Comparison of ENCODE assay signal across 11 cellular contexts in the genomic region with DNA sequence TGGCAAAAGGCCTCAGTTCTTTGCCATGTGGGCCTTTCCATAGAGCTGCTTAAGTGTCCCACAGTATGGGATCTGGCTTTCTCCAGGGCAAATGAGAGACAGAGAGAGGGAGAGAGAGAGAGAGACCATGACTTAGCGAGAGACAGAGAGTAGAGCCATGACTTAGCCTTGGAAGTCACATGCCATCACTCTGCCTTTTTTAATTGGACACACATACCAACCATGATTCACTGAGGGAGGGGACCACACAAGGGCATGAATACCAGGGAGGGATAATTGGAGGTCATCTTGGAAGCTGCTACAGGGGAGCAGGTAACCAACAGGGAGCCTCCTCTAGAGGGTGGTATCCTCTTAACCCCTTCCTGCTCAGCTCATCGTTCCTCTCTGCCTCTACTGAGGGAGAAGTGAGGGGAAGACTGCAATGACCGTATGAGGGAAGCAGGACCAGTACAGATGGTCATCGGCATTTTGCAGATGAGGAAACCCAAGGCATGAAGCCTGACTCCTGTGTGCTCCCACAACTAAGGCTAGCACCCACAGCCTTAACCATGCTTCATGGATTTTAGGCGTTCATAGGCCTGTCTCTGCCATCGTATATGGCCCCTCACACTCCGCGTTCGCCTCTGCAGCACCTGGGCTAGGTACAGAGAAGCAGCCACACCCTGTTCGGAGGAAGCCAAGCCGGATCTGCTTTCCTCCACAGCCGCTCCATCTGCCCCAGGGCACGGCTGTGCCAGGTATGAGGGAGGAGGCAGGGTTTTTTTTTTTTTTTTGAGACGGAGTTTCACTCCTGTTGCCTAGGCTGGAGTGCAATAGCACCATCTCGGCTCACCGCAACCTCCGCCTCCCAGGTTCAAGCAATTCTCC. TPM values are rescaled to one million over a fixed set of nuclear protein-coding genes. Genes with fewer than 3 reads are reported as not detected.
A peak's percentile ranks its signal among the peaks of the same experiment; 100 is the strongest.
DNase-seq lines count a peak whose midpoint lies in the region; ATAC-seq, FAIRE-seq and TF ChIP-seq lines count a peak whose summit lies in the region.
"Had no signal": no experiment of that assay in that cellular context is flagged by ENCODE, and none has a peak within 500 bp of the region (broad histone marks: within the 10 kb centered on the region; RNA-seq: fewer than 3 reads in every experiment).

No MANE protein-coding gene starts in this region.

- ATAC-seq in left ventricle myocardium superior (no peak), GM12878 (no peak)
- ATAC-seq: SK-N-SH treated with all-trans-retinoic acid at 6 μM for 48 hours had no signal

- WGBS in GM12878 (ENCODE audit: insufficient coverage, insufficient replicate concordance, low lambda C conversion rate, missing lambda C conversion rate): 92% methylated on average over 17 of the region's 17 CpGs
- WGBS in SK-N-SH (ENCODE audit: low lambda C conversion rate): 96% methylated on average over 15 of the region's 17 CpGs

- H4K20me1 ChIP-seq in GM12878 (ENCODE audit: control insufficient read depth, insufficient read depth): peaks cover 3% of the 10 kb centered on the region; the same call in 1 of the 2 replicates
- no peaks in the 10 kb centered on the region; the same call in 1 of the 2 replicates for H4K20me1 ChIP-seq in SK-N-SH (ENCODE audit: insufficient read depth)

- SMC1A ChIA-PET in GM12878 (lab: Charles Lee; ENCODE audit: uncharacterized antibody, unreplicated experiment): interaction anchor here (1.2 kb wide), 1 partner anchor 146 kb away, joined by 3 read pairs; no protein-coding TSS in a partner anchor

- DNase-seq in right atrium auricular region (ENCODE audit: low spot score): no peak
- no peak for DNase-seq in left ventricle myocardium superior
- DNase-seq in GM12878 (ENCODE audit: low read depth, low spot score): no peak
- peak; percentile 51 for DNase-seq in mesenteric fat pad (ENCODE audit: low spot score)
- DNase-seq in uterus: no peak
- no peak for DNase-seq in SK-N-SH
- DNase-seq in kidney: no peak
- no peak for DNase-seq in superior temporal gyrus (ENCODE audit: extremely low spot score)
- DNase-seq: activated CD4-positive, alpha-beta T cell treated with anti-CD3 and anti-CD28 coated beads, Interleukin-2, amount 50 U/mL, for 48 hours; hypothalamus had no signal

- CTCF ChIA-PET in GM12878 (lab: Yijun Ruan, JAX): interaction anchor here (1.1 to 3.4 kb wide), 3 partner anchors 16 to 76 kb away, joined by 3 to 16 read pairs (median 10); no protein-coding TSS in a partner anchor
- CTCF ChIA-PET in SK-N-SH (lab: Yijun Ruan, JAX): interaction anchor here (1.0 to 1.8 kb wide), 3 partner anchors 16 to 76 kb away, joined by 4 to 12 read pairs (median 7); no protein-coding TSS in a partner anchor

- H3K27ac ChIP-seq in right atrium auricular region (peak overlapping the region; percentile 39 to 52), GM12878 (ENCODE audit: control insufficient read depth, insufficient read depth) (no peak overlapping the region), uterus (peak overlapping the region; percentile 50 to 99), SK-N-SH (ENCODE audit: low read depth in 2 of 2, low read length in 1 of 2) (no peak overlapping the region), kidney (ENCODE audit: low read depth in 2 of 2, low read length in 2 of 2) (no peak overlapping the region)

- in situ Hi-C loops in GM12878 (cut with MboI): no loop called here

- TF ChIP-seq CTCF in right atrium auricular region (IDR thresholded peaks at IDR 0.05) (no peak), GM12878 (IDR thresholded peaks at IDR 0.05 in 2 of 3, conservative IDR thresholded peaks at IDR 0.05 in 1 of 3; ENCODE audit: control insufficient read depth in 2 of 3, extremely low read depth in 1 of 3, insufficient read depth in 1 of 3, low read depth in 3 of 3, low read length in 3 of 3) (no peak), uterus (IDR thresholded peaks at IDR 0.05) (no peak), SK-N-SH (IDR thresholded peaks at IDR 0.05) (no peak), kidney (IDR thresholded peaks at IDR 0.05; ENCODE audit: borderline replicate concordance, extremely low read depth, insufficient read depth) (no peak)

- RAD21 ChIA-PET in GM12878 (lab: Charles Lee; ENCODE audit: unreplicated experiment): no interaction called here

- no peak overlapping the region for H3K9ac ChIP-seq in GM12878 (ENCODE audit: control insufficient read depth, insufficient read depth, low read length)
- H3K9ac ChIP-seq in SK-N-SH: no peak overlapping the region
- no peak overlapping the region for H3K9ac ChIP-seq in kidney (ENCODE audit: low read length in 2 of 2)

- no TSS peak for BruUV-seq in GM12878 (replicated peaks; lab: Mats Ljungman, UMichigan)

- TF ChIP-seq POLR2A in GM12878 (IDR thresholded peaks at IDR 0.05; ENCODE audit: low read depth, low read length) (peak; percentile 37; the same call in 1 of the 2 replicates), uterus (IDR thresholded peaks at IDR 0.05) (no peak)

- H3K4me2 ChIP-seq in GM12878 (ENCODE audit: control insufficient read depth, insufficient read depth) (no peak overlapping the region), SK-N-SH (no peak overlapping the region)

- intact Hi-C loops in left ventricle myocardium superior (cut with micrococcal nuclease): no loop called here
- intact Hi-C loops in GM12878 (cut with micrococcal nuclease; ENCODE audit: unreplicated experiment): no loop called here
- intact Hi-C loops in uterus (cut with DNase I; ENCODE audit: low total_unique reads): no loop called here
- intact Hi-C loops in kidney (cut with DNase I): no loop called here

- peaks cover 33% of the 10 kb centered on the region for H3F3A ChIP-seq in SK-N-SH (replicated peaks; ENCODE audit: insufficient read depth)

- TF ChIP-seq EP300 in GM12878 (IDR thresholded peaks at IDR 0.05; ENCODE audit: borderline replicate concordance in 1 of 2, control insufficient read depth in 1 of 2, low read depth in 2 of 2, low read length in 2 of 2): no peak
- no peak for TF ChIP-seq EP300 in SK-N-SH (IDR thresholded peaks at IDR 0.05; ENCODE audit: borderline replicate concordance in 1 of 2, low read depth in 1 of 2, low read length in 1 of 2)

- peaks cover 21% of the 10 kb centered on the region for H3K36me3 ChIP-seq in right atrium auricular region
- peaks cover 0 to 12% of the 10 kb centered on the region in 2 experiments; a peak in 3 of 4 replicates for H3K36me3 ChIP-seq in GM12878 (ENCODE audit: control insufficient read depth in 2 of 2, insufficient read depth in 2 of 2, low read length in 1 of 2)
- H3K36me3 ChIP-seq in uterus: no peaks in the 10 kb centered on the region
- H3K36me3 ChIP-seq in SK-N-SH (replicated peaks in 1 of 2; ENCODE audit: control insufficient read depth in 1 of 2, insufficient read depth in 2 of 2, low read length in 1 of 2): peaks cover 8 to 15% of the 10 kb centered on the region in 2 experiments
- peaks cover 10% of the 10 kb centered on the region in 2 donors for H3K36me3 ChIP-seq in kidney (ENCODE audit: control insufficient read depth in 1 of 2, insufficient read depth in 2 of 2, low read length in 2 of 2)

- H3K4me1 ChIP-seq in right atrium auricular region (peaks cover 0 to 42% of the 10 kb centered on the region in 2 donors), GM12878 (ENCODE audit: control insufficient read depth, insufficient read depth, low read length) (peaks cover 2% of the 10 kb centered on the region; the same call in 1 of the 2 replicates), uterus (peaks cover 11 to 18% of the 10 kb centered on the region in 2 donors), SK-N-SH (ENCODE audit: control insufficient read depth in 1 of 2, insufficient read depth in 2 of 2, low read depth in 1 of 2, low read length in 1 of 2) (peaks cover 0 to 13% of the 10 kb centered on the region in 2 experiments; a peak in 1 of 4 replicates), kidney (ENCODE audit: control insufficient read depth in 1 of 2, insufficient read depth in 1 of 2, low read depth in 1 of 2, low read length in 2 of 2) (peaks cover 0 to 22% of the 10 kb centered on the region in 2 donors)

- TF ChIP-seq RAD21 in GM12878 (IDR thresholded peaks at IDR 0.05; ENCODE audit: insufficient read depth, low read depth, low read length) (no peak), SK-N-SH (IDR thresholded peaks at IDR 0.05; ENCODE audit: low read length) (no peak)

- no peaks in the 10 kb centered on the region for H3K79me2 ChIP-seq in GM12878 (ENCODE audit: control insufficient read depth, insufficient read depth, low read length)
- H3K79me2 ChIP-seq in SK-N-SH (ENCODE audit: insufficient read depth): no peaks in the 10 kb centered on the region

- H3K27me3 ChIP-seq in right atrium auricular region: no peaks in the 10 kb centered on the region
- no peaks in the 10 kb centered on the region for H3K27me3 ChIP-seq in GM12878 (replicated peaks in 1 of 2; ENCODE audit: control insufficient read depth in 2 of 2, insufficient read depth in 2 of 2, low read length in 1 of 2)
- H3K27me3 ChIP-seq in uterus: no peaks in the 10 kb centered on the region
- H3K27me3 ChIP-seq in SK-N-SH (ENCODE audit: insufficient read depth): no peaks in the 10 kb centered on the region

- no peak overlapping the region for H3K4me3 ChIP-seq in right atrium auricular region
- H3K4me3 ChIP-seq in GM12878: no peak overlapping the region
- H3K4me3 ChIP-seq in uterus: no peak overlapping the region
- H3K4me3 ChIP-seq in SK-N-SH (ENCODE audit: low read depth in 2 of 2, low read length in 1 of 2): no peak overlapping the region
- no peak overlapping the region for H3K4me3 ChIP-seq in kidney (ENCODE audit: low read length in 2 of 2)

- H3K9me2 ChIP-seq in SK-N-SH: no peaks in the 10 kb centered on the region

- FAIRE-seq in GM12878 (lab: Jason Lieb, UNC) (no peak), kidney (lab: Jason Lieb, UNC) (no peak)

- POLR2A ChIA-PET in GM12878 (lab: Charles Lee) (interaction anchor here (0.6 kb wide), 1 partner anchor 122 kb away, joined by 9 read pairs; no protein-coding TSS in a partner anchor), SK-N-SH (lab: Yijun Ruan, JAX) (no interaction called here)

- H2AFZ ChIP-seq in GM12878 (ENCODE audit: control insufficient read depth, low read depth, low read length) (no peak overlapping the region), SK-N-SH (ENCODE audit: low read depth) (no peak overlapping the region)

- H3K9me3 ChIP-seq in right atrium auricular region (no peaks in the 10 kb centered on the region), GM12878 (replicated peaks; ENCODE audit: control insufficient read depth, insufficient read depth, low read length) (no peaks in the 10 kb centered on the region), uterus (no peaks in the 10 kb centered on the region), SK-N-SH (no peaks in the 10 kb centered on the region), kidney (ENCODE audit: control insufficient read depth in 1 of 2, low read length in 2 of 2) (no peaks in the 10 kb centered on the region)

RNA-seq across cellular contexts. Expression of gene MEF2D, which starts 38.6 kb away (rescaled TPM):
- total RNA-seq in right atrium auricular region (100 to 1,000 TPM in 1 of 2 donors, 10 to 100 TPM in 1; 80.1 to 104 TPM), left ventricle myocardium superior (116 TPM), GM12878 (2014; rRNA removed) (13.8 and 17.1 TPM in 2 replicates), GM12878 (2014; rRNA removed; fragmentation: Illumina TruSeq; extraction: Trizol) (8.1 and 9.1 TPM in 2 replicates), GM12878 (2021) (47.3 and 53.0 TPM in 2 replicates), mesenteric fat pad (38.7 TPM), uterus (100 to 1,000 TPM in 1 of 4 donors, 10 to 100 TPM in 2, 1 to 10 TPM in 1; 8.4 to 101 (median 35.1) TPM), kidney (49.3 TPM)
- 44.6 and 59.9 TPM in 2 replicates for total RNA-seq in GM12878 (2013; cell fraction: nucleolus; rRNA removed)
- 10.6 TPM for polyA plus RNA-seq in GM12878 (2011; ENCODE audit: low read depth)
- polyA plus RNA-seq in GM12878 (2011; rRNA removed) (4.7 and 12.0 TPM in 2 replicates), GM12878 (2014; fragmentation: Illumina TruSeq; extraction: Trizol) (11.2 and 16.5 TPM in 2 replicates), GM12878 (2014; fragmentation: Nextera tagmentation; extraction: Ambion mirVana) (1 to 10 TPM in 1 of 2 experiments, under 1 TPM in 1; 0.61 to 1.3 TPM), GM12878 (2014; rRNA removed) (23.7 and 26.4 TPM in 2 replicates), GM12878 (2016; fragmentation: Nextera tagmentation; extraction: Ambion mirVana) (10 to 100 TPM; 38.2 to 44.2 TPM), SK-N-SH (2012; rRNA removed) (14.3 and 16.0 TPM in 2 replicates), kidney (ENCODE audit: insufficient read depth, low read depth, low replicate concordance) (13.7 TPM)
- 16.5 and 18.1 TPM in 2 replicates for polyA plus RNA-seq in GM12878 (2011; cell fraction: cytosol; rRNA removed)
- 34.0 and 52.7 TPM in 2 replicates for polyA plus RNA-seq in GM12878 (2011; cell fraction: nucleus; rRNA removed)
- 27.0 and 28.1 TPM in 2 replicates for polyA plus RNA-seq in GM12878 (2012)
- polyA minus RNA-seq in GM12878 (2011; rRNA and poly(A)+ RNA removed): 13.3 and 13.9 TPM in 2 replicates
- polyA minus RNA-seq in GM12878 (2011; cell fraction: cytosol; rRNA and poly(A)+ RNA removed): 14.3 and 15.9 TPM in 2 replicates
- 11.0 and 24.5 TPM in 2 replicates for polyA minus RNA-seq in GM12878 (2011; cell fraction: nucleus; rRNA and poly(A)+ RNA removed)
- 10.5 and 12.4 TPM in 2 replicates for polyA plus RNA-seq in SK-N-SH (2012; cell fraction: cytosol; rRNA removed)
- polyA plus RNA-seq in SK-N-SH (2012; cell fraction: nucleus; rRNA removed): 38.6 and 41.0 TPM in 2 replicates

Comparison
In these comparisons a context has a peak if more than half of its experiments do, and no peak if none do; other contexts are left out.
1. H3K27ac ChIP-seq: peak in right atrium auricular region (2 of 2) and uterus (2 of 2); none in GM12878 (single experiment), SK-N-SH (0 of 2) and kidney (0 of 2).